In genomic region chr18:76493213-76494107, GRCh38 we compare ENCODE assay signal across 8 cellular contexts. TPM values are rescaled to one million over a fixed set of nuclear protein-coding genes. Genes with fewer than 3 reads are reported as not detected.
DNase-seq lines count a peak whose midpoint lies in the region; ATAC-seq, FAIRE-seq and TF ChIP-seq lines count a peak whose summit lies in the region.

No MANE protein-coding gene starts in this region.

- ATAC-seq in GM21717 (IDR thresholded peaks at IDR 0.05; ENCODE audit: unreplicated experiment): peak; percentile 3
- ATAC-seq in upper lobe of left lung (ENCODE audit: low FRiP score in 2 of 2): peak in 1 of 2 donors; percentile 29

- H3K4ac ChIP-seq in H1 (replicated peaks; ENCODE audit: insufficient read length, low read depth, low read length): no peak overlapping the region

- WGBS in H1 (ENCODE audit: extremely low coverage in 1 of 2, insufficient coverage in 1 of 2, insufficient read length in 1 of 2, insufficient replicate concordance in 2 of 2, low coverage in 1 of 2, low lambda C conversion rate in 2 of 2, missing lambda C conversion rate in 1 of 2), 2 experiments: 2% methylated on average over 21 of the region's 30 CpGs; no CpG with 5 or more reads in 1 of the 2 experiments
- 0% methylated on average over 28 to 30 of the region's 30 CpGs for WGBS in upper lobe of left lung, 2 donors

- TF ChIP-seq POLR2A in H1 (IDR thresholded peaks at IDR 0.05; ENCODE audit: control extremely low read depth in 1 of 2, low read depth in 2 of 2, low read length in 2 of 2) (no peak), upper lobe of left lung (IDR thresholded peaks at IDR 0.05) (no peak)

- H4K91ac ChIP-seq in H1 (replicated peaks; ENCODE audit: insufficient read length, low read length): no peak overlapping the region

- no peak overlapping the region for H2BK120ac ChIP-seq in H1 (replicated peaks; ENCODE audit: low read depth, low read length)

- POLR2A ChIA-PET in H1 (lab: Charles Lee; ENCODE audit: partially characterized antibody): interaction anchor here (0.6 to 2.7 kb wide), 8 partner anchors 10 to 51 kb away, joined by 3 to 14 read pairs (median 4); no protein-coding TSS in a partner anchor

- H2BK12ac ChIP-seq in H1 (ENCODE audit: low read depth, low read length): no peak overlapping the region

- peak overlapping the region; percentile 64; the same call in 1 of the 2 replicates for H3K18ac ChIP-seq in H1 (ENCODE audit: extremely low read depth, low read length)

- H3K4me2 ChIP-seq in SU-DHL-6 (ENCODE audit: low read depth, low read length, poor library complexity, severe bottlenecking): peak overlapping the region; percentile 97
- peak overlapping the region; percentile 91 to 98 for H3K4me2 ChIP-seq in H1 (ENCODE audit: insufficient read depth in 1 of 2, low read depth in 2 of 2, low read length in 2 of 2)

- no peak overlapping the region for H2BK15ac ChIP-seq in H1 (ENCODE audit: low read length)

- H3K23ac ChIP-seq in H1 (ENCODE audit: insufficient read length): no peak overlapping the region

- H3K14ac ChIP-seq in H1 (ENCODE audit: insufficient read length): no peak overlapping the region

- H4K8ac ChIP-seq in H1 (ENCODE audit: extremely low read depth, insufficient read depth, low read length): no peak overlapping the region

- no peaks in the 10 kb centered on the region for H3K79me1 ChIP-seq in H1 (ENCODE audit: low read depth, low read length)

- TF ChIP-seq RAD21 in H1 (IDR thresholded peaks at IDR 0.05 in 1 of 2, conservative IDR thresholded peaks at IDR 0.05 in 1 of 2; ENCODE audit: low read depth in 2 of 2, low read length in 2 of 2): no peak

- H3K9me2 ChIP-seq in SU-DHL-6 (replicated peaks; ENCODE audit: insufficient read depth, low read length): no peaks in the 10 kb centered on the region

- H3K4me1 ChIP-seq in H1 (replicated peaks in 1 of 4; ENCODE audit: control insufficient read depth in 3 of 4, insufficient read depth in 4 of 4, low read length in 3 of 4) (peaks cover 3 to 10% (median 5%) of the 10 kb centered on the region in 4 experiments), upper lobe of left lung (peaks cover 17 to 61% (median 27%) of the 10 kb centered on the region in 4 donors)

- H3K79me2 ChIP-seq in SU-DHL-6 (ENCODE audit: insufficient read depth, low read length) (peaks cover 37% of the 10 kb centered on the region), H1 (ENCODE audit: control insufficient read depth in 1 of 2, insufficient read depth in 2 of 2, low read length in 2 of 2) (peaks cover 0 to 19% of the 10 kb centered on the region in 2 experiments; a peak in 2 of 4 replicates)

- peaks cover 28% of the 10 kb centered on the region for H3K23me2 ChIP-seq in H1 (ENCODE audit: low read depth, low read length)

- H4K20me1 ChIP-seq in SU-DHL-6 (ENCODE audit: low read depth, low read length) (peaks cover 22% of the 10 kb centered on the region), H1 (replicated peaks in 1 of 2; ENCODE audit: control insufficient read depth in 1 of 2, insufficient read depth in 2 of 2, low read length in 2 of 2) (peaks cover 2 to 3% of the 10 kb centered on the region in 2 experiments)

- no peak overlapping the region for H3K56ac ChIP-seq in H1 (replicated peaks; ENCODE audit: insufficient read length, low read depth, low read length)

- H2BK5ac ChIP-seq in H1 (ENCODE audit: low read depth, low read length): no peak overlapping the region

- DNase-seq in Kasumi-1 (lab: John Stamatoyannopoulos, UW) (peak; percentile 77 to 80), H1 (ENCODE audit: low read depth in 1 of 2, low spot score in 2 of 2) (no peak), midbrain (lab: John Stamatoyannopoulos, UW) (peak; percentile 25), upper lobe of left lung (peak in 1 of 2 donors; percentile 34), Ammon's horn (ENCODE audit: low spot score) (no peak)

- no peak overlapping the region for H4K5ac ChIP-seq in H1 (ENCODE audit: insufficient read length, low read depth, low read length)

- no peaks in the 10 kb centered on the region for H3K27me3 ChIP-seq in SU-DHL-6 (ENCODE audit: low read length)
- H3K27me3 ChIP-seq in H1 (replicated peaks in 1 of 4; ENCODE audit: control insufficient read depth in 3 of 4, extremely low read depth in 1 of 4, insufficient read depth in 3 of 4, low read length in 3 of 4): peaks cover 8 to 35% (median 17%) of the 10 kb centered on the region in 4 experiments
- no peaks in the 10 kb centered on the region for H3K27me3 ChIP-seq in upper lobe of left lung

- TF ChIP-seq CTCF in SU-DHL-6 (IDR thresholded peaks at IDR 0.05; ENCODE audit: insufficient read depth, low read length, poor library complexity, severe bottlenecking): no peak
- TF ChIP-seq CTCF in H1 (IDR thresholded peaks at IDR 0.05; ENCODE audit: control extremely low read depth in 1 of 3, insufficient read depth in 1 of 3, low read depth in 1 of 3, low read length in 3 of 3): no peak
- TF ChIP-seq CTCF in upper lobe of left lung (IDR thresholded peaks at IDR 0.05): no peak

- H3K9me3 ChIP-seq in SU-DHL-6 (ENCODE audit: insufficient read depth, low read length) (no peaks in the 10 kb centered on the region), H1 (ENCODE audit: insufficient read depth in 2 of 2, low read depth in 1 of 2, low read length in 1 of 2) (no peaks in the 10 kb centered on the region), upper lobe of left lung (no peaks in the 10 kb centered on the region)

- H3F3A ChIP-seq in SU-DHL-6 (ENCODE audit: insufficient read depth): peaks cover 44% of the 10 kb centered on the region

- H2AFZ ChIP-seq in SU-DHL-6 (ENCODE audit: low read depth, low read length, severe bottlenecking): peak overlapping the region; percentile 43
- H2AFZ ChIP-seq in H1 (ENCODE audit: low read length): no peak overlapping the region; the same call in 1 of the 2 replicates

- peak overlapping the region; percentile 74 for H3K9ac ChIP-seq in SU-DHL-6 (ENCODE audit: low read length)
- H3K9ac ChIP-seq in H1 (replicated peaks in 1 of 4; ENCODE audit: extremely low read depth in 1 of 4, low read depth in 3 of 4, low read length in 3 of 4): peak overlapping the region in 1 of 4 experiments; percentile 78; a peak in 1 of 7 replicates

- FAIRE-seq in H1 (lab: Jason Lieb, UNC): no peak

- no peak overlapping the region for H2AK5ac ChIP-seq in H1 (ENCODE audit: low read depth, low read length)

- H3K27ac ChIP-seq in SU-DHL-6 (ENCODE audit: low read depth, low read length): peak overlapping the region; percentile 88
- H3K27ac ChIP-seq in H1 (ENCODE audit: low read depth, low read length): no peak overlapping the region
- H3K27ac ChIP-seq in upper lobe of left lung: peak overlapping the region; percentile 78 to 93 (median 85)

- TF ChIP-seq EP300 in H1 (IDR thresholded peaks at IDR 0.05; ENCODE audit: borderline replicate concordance in 1 of 2, low read depth in 2 of 2, low read length in 2 of 2) (no peak), upper lobe of left lung (IDR thresholded peaks at IDR 0.05) (no peak)

- H3K4me3 ChIP-seq in GM08714 (ENCODE audit: low read length): peak overlapping the region; percentile 69
- H3K4me3 ChIP-seq in SU-DHL-6 (ENCODE audit: insufficient read depth, low read length, poor library complexity, severe bottlenecking): peak overlapping the region; percentile 72
- peak overlapping the region; percentile 54 to 76 (median 66) for H3K4me3 ChIP-seq in H1 (ENCODE audit: extremely low read depth in 1 of 4, insufficient read depth in 2 of 4, low read depth in 3 of 4, low read length in 4 of 4)
- peak overlapping the region; percentile 69 to 88 (median 82) for H3K4me3 ChIP-seq in upper lobe of left lung

- H2BK20ac ChIP-seq in H1 (ENCODE audit: low read length): no peak overlapping the region

- H3K36me3 ChIP-seq in SU-DHL-6 (ENCODE audit: low read length) (no peaks in the 10 kb centered on the region), H1 (ENCODE audit: control insufficient read depth in 2 of 4, insufficient read depth in 4 of 4, low read length in 3 of 4) (no peaks in the 10 kb centered on the region), upper lobe of left lung (no peaks in the 10 kb centered on the region)

- CTCF ChIA-PET in H1 (lab: Charles Lee; ENCODE audit: partially characterized antibody): interaction anchor here (0.6 to 1.0 kb wide), 2 partner anchors 96 to 216 kb away, joined by 3 read pairs; no protein-coding TSS in a partner anchor

TF ChIP-seq in H1, 55 proteins besides CTCF, POLR2A, EP300 and RAD21 (continues in another document):
- no peak for TF ChIP-seq CBX5 (IDR thresholded peaks at IDR 0.05; ENCODE audit: low read depth, low read length)
- TF ChIP-seq TEAD4 (IDR thresholded peaks at IDR 0.05; ENCODE audit: low read depth, low read length): no peak
- no peak for TF ChIP-seq JUN (IDR thresholded peaks at IDR 0.05; ENCODE audit: low read depth, low read length)
- no peak for TF ChIP-seq SIRT6 (IDR thresholded peaks at IDR 0.05; ENCODE audit: low read length)
- no peak for TF ChIP-seq SUZ12 (IDR thresholded peaks at IDR 0.05; ENCODE audit: low read length)
- TF ChIP-seq NRF1 (IDR thresholded peaks at IDR 0.05; ENCODE audit: low read depth, low read length): no peak
- TF ChIP-seq BCL11A (IDR thresholded peaks at IDR 0.05; ENCODE audit: low read depth in 2 of 2, low read length in 2 of 2): no peak
- TF ChIP-seq TBP (IDR thresholded peaks at IDR 0.05; ENCODE audit: low read depth, low read length): no peak
- TF ChIP-seq, protein P1, sequence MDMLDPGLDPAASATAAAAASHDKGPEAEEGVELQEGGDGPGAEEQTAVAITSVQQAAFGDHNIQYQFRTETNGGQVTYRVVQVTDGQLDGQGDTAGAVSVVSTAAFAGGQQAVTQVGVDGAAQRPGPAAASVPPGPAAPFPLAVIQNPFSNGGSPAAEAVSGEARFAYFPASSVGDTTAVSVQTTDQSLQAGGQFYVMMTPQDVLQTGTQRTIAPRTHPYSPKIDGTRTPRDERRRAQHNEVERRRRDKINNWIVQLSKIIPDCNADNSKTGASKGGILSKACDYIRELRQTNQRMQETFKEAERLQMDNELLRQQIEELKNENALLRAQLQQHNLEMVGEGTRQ (IDR thresholded peaks at IDR 0.05; ENCODE audit: low read length): no peak
- TF ChIP-seq BRCA1 (IDR thresholded peaks at IDR 0.05; ENCODE audit: low read depth, low read length): no peak
- no peak for TF ChIP-seq SIX5 (IDR thresholded peaks at IDR 0.05; ENCODE audit: low read depth, low read length)
- no peak for TF ChIP-seq GABPA (IDR thresholded peaks at IDR 0.05; ENCODE audit: borderline replicate concordance, insufficient read depth, low read length)

RNA-seq across cellular contexts. Expression of gene ZNF516, which starts 1.6 kb away (rescaled TPM):
- total RNA-seq in H1 (2021; fragmentation: NEBNext Ultra II Directional; extraction: Animal tissue kit (Norgen Biotek cat#: 25700)): 16.5 and 17.0 TPM in 2 replicates
- 7.3 and 9.2 TPM in 2 replicates for polyA plus RNA-seq in H1 (2011; rRNA removed)
- 9.3 TPM for polyA plus RNA-seq in H1 (2011; cell fraction: cytosol; rRNA removed)
- polyA plus RNA-seq in H1 (2011; cell fraction: nucleus; rRNA removed): 15.7 TPM
- 8.0 to 13.2 TPM (median 9.8 TPM) in 4 replicates for polyA plus RNA-seq in H1 (2012, experiment 1 of 2)
- 3.3 TPM for polyA plus RNA-seq in H1 (2012, experiment 2 of 2)
- polyA plus RNA-seq in H1 (2013, experiment 1 of 2): 4.8 TPM
- 4.1 TPM for polyA plus RNA-seq in H1 (2013, experiment 2 of 2)
- 13.4 and 18.4 TPM in 2 replicates for polyA minus RNA-seq in H1 (2011; rRNA and poly(A)+ RNA removed)
- polyA minus RNA-seq in H1 (2011; cell fraction: cytosol; rRNA and poly(A)+ RNA removed): 14.1 TPM
- polyA minus RNA-seq in H1 (2011; cell fraction: nucleus; rRNA and poly(A)+ RNA removed): 25.4 TPM
- total RNA-seq in upper lobe of left lung: 10 to 100 TPM; 21.9 to 44.3 (median 36.5) TPM

Comparison
In these comparisons a context has a peak if more than half of its experiments do, and no peak if none do; other contexts are left out.
1. DNase-seq: peak in Kasumi-1 (2 of 2) and midbrain (single experiment); none in H1 (0 of 2) and Ammon's horn (single experiment).
2. Peak in every context shown above with its lines, with median percentiles within 50 percentile points of each other: H3K4me3 ChIP-seq.